ENCODE assay signal across 8 cellular contexts in the genomic region with DNA sequence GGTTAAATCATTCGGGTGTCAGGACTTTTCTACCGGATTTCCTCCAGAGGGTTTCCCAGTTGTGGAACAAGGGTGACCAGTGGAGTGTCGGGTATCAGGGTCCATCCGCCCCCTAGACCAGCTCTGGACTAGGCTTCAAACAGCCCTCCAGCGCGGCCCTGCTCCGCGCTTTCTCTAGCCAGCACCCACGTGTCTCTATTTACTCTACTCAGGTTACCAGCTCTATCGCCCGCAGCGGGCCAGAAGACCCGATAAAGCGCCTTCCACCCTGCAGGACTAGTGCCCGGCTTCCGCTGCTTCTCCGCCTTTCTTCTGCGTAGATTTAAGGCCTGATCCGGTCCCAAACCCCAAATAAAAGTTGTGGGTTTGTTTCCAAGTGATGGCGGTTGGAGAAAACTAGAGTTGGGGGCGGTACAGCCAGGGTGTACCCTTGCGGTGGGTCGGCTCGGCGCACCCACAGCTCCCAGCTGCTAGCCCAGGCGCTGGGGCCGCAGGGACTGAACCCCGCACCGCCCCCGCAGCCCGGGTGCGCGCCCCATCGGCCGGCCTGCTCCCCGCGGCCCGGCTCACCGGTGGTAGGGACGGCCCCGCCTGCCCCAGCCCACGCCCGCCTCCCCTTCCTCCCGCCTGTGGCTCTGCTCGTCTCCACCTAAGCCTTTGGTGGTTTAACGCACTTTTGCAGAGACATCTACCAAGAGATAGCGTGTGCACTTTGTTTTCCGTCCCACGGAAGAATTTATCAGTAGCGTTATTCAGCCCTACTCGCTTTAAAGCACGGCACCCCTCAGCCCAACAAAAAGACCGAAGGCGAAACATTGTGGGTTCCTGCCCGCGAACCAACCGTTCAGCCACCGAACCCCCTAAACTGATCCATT. TPM values are rescaled to one million over a fixed set of nuclear protein-coding genes. Genes with fewer than 3 reads are reported as not detected.
A peak's percentile ranks its signal among the peaks of the same experiment; 100 is the strongest.
DNase-seq lines count a peak whose midpoint lies in the region; TF ChIP-seq lines count a peak whose summit lies in the region.

No MANE protein-coding gene starts in this region.

- TF ChIP-seq CTCF in GM13977 (IDR thresholded peaks at IDR 0.05; ENCODE audit: extremely low read depth, insufficient read depth, missing control alignments) (peak; percentile 6), WERI-Rb-1 (IDR thresholded peaks at IDR 0.05; ENCODE audit: low read depth, low read length) (no peak), suprapubic skin (IDR thresholded peaks at IDR 0.05) (no peak)

- H3K9me3 Mint-ChIP-seq in dendritic cell treated with granulocyte-macrophage colony-stimulating factor and Interleukin-4, amounts not matched to agents 40 ng/mL and 50 ng/mL, for 4 days = no peaks in the 10 kb centered on the region

- H3K27me3 ChIP-seq in HUES64 (ENCODE audit: insufficient read depth, low read length) (peaks cover 93% of the 10 kb centered on the region), WERI-Rb-1 (ENCODE audit: insufficient read depth, low read depth, severe bottlenecking) (peaks cover 85% of the 10 kb centered on the region), suprapubic skin (peaks cover 88% of the 10 kb centered on the region)

- peak overlapping the region; percentile 26 for H3K27ac Mint-ChIP-seq in dendritic cell treated with granulocyte-macrophage colony-stimulating factor and Interleukin-4, amounts not matched to agents 40 ng/mL and 50 ng/mL, for 4 days

- H3K27ac ChIP-seq in HUES64 (ENCODE audit: low read depth, low read length) (no peak overlapping the region), WERI-Rb-1 (no peak overlapping the region), suprapubic skin (no peak overlapping the region)

- peak overlapping the region; percentile 82 for H3K4me3 Mint-ChIP-seq in dendritic cell treated with granulocyte-macrophage colony-stimulating factor and Interleukin-4, amounts not matched to agents 40 ng/mL and 50 ng/mL, for 4 days

- H3K9me3 ChIP-seq in HUES64 (ENCODE audit: insufficient read depth, low read depth, low read length) (no peaks in the 10 kb centered on the region), WERI-Rb-1 (ENCODE audit: severe bottlenecking) (peaks cover 4% of the 10 kb centered on the region), suprapubic skin (no peaks in the 10 kb centered on the region)

- DNase-seq in GM13977 (ENCODE audit: low spot score) (peak; percentile 69), WERI-Rb-1 (peak; percentile 43), myocyte (ENCODE audit: low read depth) (peak; percentile 28), suprapubic skin (ENCODE audit: low spot score in 2 of 2) (no peak), hippocampal formation (lab: John Stamatoyannopoulos, UW) (no peak)
- no peak for DNase-seq in NK-92 treated with Interleukin-12 subunit alpha and Interleukin-12 subunit beta, amount 100 ng/mL, for 24 hours (lab: John Stamatoyannopoulos, UW)

- peak overlapping the region; percentile 75 for H3K9ac ChIP-seq in HUES64 (ENCODE audit: low read depth, low read length)

- H3K36me3 Mint-ChIP-seq in dendritic cell treated with granulocyte-macrophage colony-stimulating factor and Interleukin-4, amounts not matched to agents 40 ng/mL and 50 ng/mL, for 4 days (ENCODE audit: low read depth) = no peaks in the 10 kb centered on the region

- intact Hi-C loops in dendritic cell treated with granulocyte-macrophage colony-stimulating factor and Interleukin-4, amounts not matched to agents 40 ng/mL and 50 ng/mL, for 4 days (cut with micrococcal nuclease) = no loop called here

- peaks cover 36% of the 10 kb centered on the region for H3K4me1 Mint-ChIP-seq in dendritic cell treated with granulocyte-macrophage colony-stimulating factor and Interleukin-4, amounts not matched to agents 40 ng/mL and 50 ng/mL, for 4 days (ENCODE audit: low read depth)

- peak overlapping the region; percentile 77 for H3K4me3 ChIP-seq in HUES64 (ENCODE audit: low read length)
- peak overlapping the region; percentile 48 for H3K4me3 ChIP-seq in WERI-Rb-1 (ENCODE audit: low read depth, low read length)
- peak overlapping the region; percentile 78 for H3K4me3 ChIP-seq in suprapubic skin

- in situ Hi-C loops in GM13977 (cut with MboI; ENCODE audit: low pct_unique_long_range_greater_than_20kb, low sequenced_read_pairs, unreplicated experiment) = no loop called here

- H3K4me1 ChIP-seq in HUES64 (ENCODE audit: insufficient read depth, low read length) (peaks cover 38% of the 10 kb centered on the region), suprapubic skin (peaks cover 33% of the 10 kb centered on the region)

- WGBS in HUES64 = under 1% methylated on average over 58 of the region's 58 CpGs
- WGBS in suprapubic skin = 12% methylated on average over 30 of the region's 58 CpGs

- peaks cover 77% of the 10 kb centered on the region for H3K27me3 Mint-ChIP-seq in dendritic cell treated with granulocyte-macrophage colony-stimulating factor and Interleukin-4, amounts not matched to agents 40 ng/mL and 50 ng/mL, for 4 days

- no peak for TF ChIP-seq EP300 in suprapubic skin (IDR thresholded peaks at IDR 0.05)

- H3K36me3 ChIP-seq in HUES64 (ENCODE audit: insufficient read depth, low read length) (peaks cover 7% of the 10 kb centered on the region; the same call in 1 of the 2 replicates), WERI-Rb-1 (no peaks in the 10 kb centered on the region), suprapubic skin (no peaks in the 10 kb centered on the region)

- TF ChIP-seq POLR2A in suprapubic skin (IDR thresholded peaks at IDR 0.05) = no peak

RNA-seq across cellular contexts. Expression of gene LEF1, which starts 2.1 kb away (rescaled TPM):
- polyA plus RNA-seq in HUES64 (2013, experiment 1 of 2) = 18.5 TPM
- 24.4 TPM for polyA plus RNA-seq in HUES64 (2013, experiment 2 of 2)
- 3.0 and 7.3 TPM in 2 replicates for total RNA-seq in myocyte
- 20.4 TPM for polyA plus RNA-seq in myocyte (2012)
- 10 to 100 TPM in 2 of 4 donors, 1 to 10 TPM in 2; 7.2 to 23.4 (median 14.5) TPM for total RNA-seq in suprapubic skin

Comparison
In these comparisons a context has a peak if more than half of its experiments do, and no peak if none do; other contexts are left out.
1. DNase-seq: peak in GM13977 (single experiment), WERI-Rb-1 (single experiment) and myocyte (single experiment); none in suprapubic skin (0 of 2), NK-92 treated with Interleukin-12 subunit alpha and Interleukin-12 subunit beta, amount 100 ng/mL, for 24 hours (single experiment) and hippocampal formation (0 of 2).
2. Peak in every context shown above with its lines, with median percentiles within 50 percentile points of each other: H3K4me3 ChIP-seq.